ENCODE assay signal across 28 cellular contexts in genomic region chr6:132977413-132977812, GRCh38.
"Had no signal": no experiment of that assay in that cellular context is flagged by ENCODE, and none has a peak within 500 bp of the region (broad histone marks: within the 10 kb centered on the region; RNA-seq: fewer than 3 reads in every experiment).

No MANE protein-coding gene starts in this region.

- H2AFZ ChIP-seq: hepatocyte had no signal

- H3K36me3 ChIP-seq: colonic mucosa, esophagus muscularis mucosa, esophagus squamous epithelium, gastrocnemius medialis, gastroesophageal sphincter, heart left ventricle, heart right ventricle had no signal

- FAIRE-seq: colon, endothelial cell of umbilical vein, frontal cortex had no signal

- H3K4me3 ChIP-seq: colonic mucosa, coronary artery, dorsolateral prefrontal cortex, esophagus muscularis mucosa, esophagus squamous epithelium, gastrocnemius medialis, gastroesophageal sphincter, heart left ventricle, heart right ventricle, hepatocyte had no signal

- ATAC-seq: effector memory CD8-positive, alpha-beta T cell; esophagus mucosa; foreskin keratinocyte; gastrocnemius medialis; gastroesophageal sphincter; heart left ventricle; heart right ventricle had no signal

- H3K27me3 ChIP-seq: colonic mucosa, dorsolateral prefrontal cortex, esophagus muscularis mucosa, esophagus squamous epithelium, gastrocnemius medialis, gastroesophageal sphincter, heart left ventricle, heart right ventricle had no signal

- H3K4me1 ChIP-seq: colonic mucosa, esophagus squamous epithelium, foreskin keratinocyte, gastroesophageal sphincter had no signal

- H3K4me2 ChIP-seq: hepatocyte had no signal

- DNase-seq: colonic mucosa; cortex of kidney; dermis blood vessel endothelial cell; dorsolateral prefrontal cortex; effector CD4-positive, alpha-beta T cell; effector CD8-positive, alpha-beta T cell; effector memory CD4-positive, alpha-beta T cell; effector memory CD8-positive, alpha-beta T cell; endodermal cell; erythroblast; esophagus squamous epithelium; foreskin fibroblast; foreskin keratinocyte; foreskin melanocyte; gastrocnemius medialis; glutamatergic neuron; head of caudate nucleus; heart left ventricle; heart right ventricle had no signal

- H3K9me3 ChIP-seq: colonic mucosa, esophagus muscularis mucosa, esophagus squamous epithelium, gastrocnemius medialis had no signal

- H3K79me2 ChIP-seq: hepatocyte had no signal

- H3K27ac ChIP-seq: colonic mucosa, coronary artery, dorsolateral prefrontal cortex, epithelial cell of prostate, esophagus muscularis mucosa, esophagus squamous epithelium, foreskin keratinocyte, gastrocnemius medialis, gastroesophageal sphincter, heart left ventricle, heart right ventricle, hepatocyte had no signal
